8 cellular contexts compared by ENCODE assay signal in genomic region chrX:13938053-13938765, GRCh38.
DNase-seq lines count a peak whose midpoint lies in the region; ATAC-seq, FAIRE-seq and TF ChIP-seq lines count a peak whose summit lies in the region.

No MANE protein-coding gene starts in this region.

- H3K9me2 ChIP-seq in GM23248 (ENCODE audit: insufficient read depth): no peaks in the 10 kb centered on the region

- peaks cover 5% of the 10 kb centered on the region for H3K4me1 Mint-ChIP-seq in activated B cell treated with CpG ODN at 0.5 μM for 24 hours

- H3K27me3 ChIP-seq in A673 (replicated peaks; ENCODE audit: insufficient read depth, low read depth, low read length, poor library complexity) (peaks cover 54% of the 10 kb centered on the region), GM23248 (replicated peaks; ENCODE audit: insufficient read depth) (peaks cover 6% of the 10 kb centered on the region), neutrophil (peaks cover 51% of the 10 kb centered on the region)

- H3K27me3 Mint-ChIP-seq in activated B cell treated with CpG ODN at 0.5 μM for 24 hours: peaks cover 14% of the 10 kb centered on the region

- no peak for FAIRE-seq in GM19239 (lab: Jason Lieb, UNC)

- H3K4me3 ChIP-seq in A673 (ENCODE audit: low read depth, low read length, poor library complexity, severe bottlenecking) (peak overlapping the region; percentile 54), GM23248 (peak overlapping the region; percentile 49), fibroblast of the aortic adventitia (ENCODE audit: low read depth, low read length) (peak overlapping the region; percentile 55), neutrophil (ENCODE audit: low read depth in 1 of 2, low read length in 1 of 2) (peak overlapping the region; percentile 27 to 44)

- WGBS in GM23248 (ENCODE audit: low coverage in 1 of 2, low lambda C conversion rate in 2 of 2, missing lambda C conversion rate in 2 of 2), 2 experiments: 1 to 3% methylated on average over 11 to 27 of the region's 83 CpGs

- no peaks in the 10 kb centered on the region for H3K9me3 Mint-ChIP-seq in activated B cell treated with CpG ODN at 0.5 μM for 24 hours

- no TSS peak for BruUV-seq in A673 (replicated peaks; lab: Mats Ljungman, UMichigan)

- no peaks in the 10 kb centered on the region for H4K20me1 ChIP-seq in GM23248 (ENCODE audit: insufficient read depth)

- peak overlapping the region; percentile 72 for H3K4me3 Mint-ChIP-seq in activated B cell treated with CpG ODN at 0.5 μM for 24 hours

- H3K9me3 ChIP-seq in A673 (ENCODE audit: low read depth, low read length, poor library complexity, severe bottlenecking) (no peaks in the 10 kb centered on the region), GM23248 (ENCODE audit: low read depth) (no peaks in the 10 kb centered on the region), neutrophil (no peaks in the 10 kb centered on the region)

- H3K4me1 ChIP-seq in A673 (ENCODE audit: insufficient read depth, low read length, poor library complexity, severe bottlenecking) (no peaks in the 10 kb centered on the region), GM23248 (ENCODE audit: insufficient read depth) (no peaks in the 10 kb centered on the region), neutrophil (ENCODE audit: control insufficient read depth in 1 of 2, insufficient read depth in 1 of 2, low read depth in 1 of 2, low read length in 1 of 2) (peaks cover 8% of the 10 kb centered on the region in 2 experiments)

- in situ Hi-C loops in GM23248 (cut with MboI): no loop called here

- H3K27ac ChIP-seq in A673 (ENCODE audit: low read depth, low read length, poor library complexity, severe bottlenecking) (no peak overlapping the region), GM23248 (no peak overlapping the region), neutrophil (no peak overlapping the region)

- no peak overlapping the region for H3K9ac ChIP-seq in GM23248

- no peaks in the 10 kb centered on the region for H3K79me2 ChIP-seq in GM23248 (ENCODE audit: insufficient read depth)

- intact Hi-C loops in A673 (cut with micrococcal nuclease; ENCODE audit: unreplicated experiment) (no loop called here), activated B cell treated with CpG ODN at 0.5 μM for 24 hours (cut with micrococcal nuclease) (no loop called here)

- peak; percentile 11 for DNase-seq in A673 (ENCODE audit: low spot score)
- peak; percentile 32 for DNase-seq in GM23248
- peak; percentile 16 for DNase-seq in activated B cell treated with CpG ODN at 0.5 μM for 24 hours
- no peak for DNase-seq in fibroblast of the aortic adventitia (ENCODE audit: low read depth)
- no peak for DNase-seq in GM19239 (ENCODE audit: insufficient read length, low spot score)
- no peak for DNase-seq in superior temporal gyrus (ENCODE audit: extremely low spot score)
- no peak for DNase-seq in foreskin melanocyte

- H3K36me3 ChIP-seq in A673 (ENCODE audit: insufficient read depth, low read length, poor library complexity, severe bottlenecking): no peaks in the 10 kb centered on the region
- no peaks in the 10 kb centered on the region for H3K36me3 ChIP-seq in GM23248 (ENCODE audit: low read depth)
- no peaks in the 10 kb centered on the region for H3K36me3 ChIP-seq in neutrophil

- POLR2A ChIA-PET in A673 (lab: Charles Lee; ENCODE audit: low non-redundant PET): no interaction called here
- POLR2A ChIA-PET in activated B cell treated with CpG ODN at 0.5 μM for 24 hours (lab: Charles Lee): no interaction called here

- CTCF ChIA-PET in A673 (lab: Charles Lee): interaction anchor here (0.6 to 0.7 kb wide), 2 partner anchors 97 to 428 kb away, joined by 3 to 4 read pairs; no protein-coding TSS in a partner anchor
- CTCF ChIA-PET in activated B cell treated with CpG ODN at 0.5 μM for 24 hours (lab: Charles Lee): no interaction called here

- H3K36me3 Mint-ChIP-seq in activated B cell treated with CpG ODN at 0.5 μM for 24 hours (ENCODE audit: low read depth): no peaks in the 10 kb centered on the region

- no peak overlapping the region for H2AFZ ChIP-seq in GM23248

- H3K27ac Mint-ChIP-seq in activated B cell treated with CpG ODN at 0.5 μM for 24 hours: no peak overlapping the region

- no peak for TF ChIP-seq CTCF in A673 (conservative IDR thresholded peaks at IDR 0.05; ENCODE audit: low read depth, low read length)
- no peak for TF ChIP-seq CTCF in activated B cell treated with CpG ODN at 0.5 μM for 24 hours (IDR thresholded peaks at IDR 0.05)
- TF ChIP-seq CTCF in fibroblast of the aortic adventitia (IDR thresholded peaks at IDR 0.05; ENCODE audit: insufficient read depth, low read length): no peak
- no peak for TF ChIP-seq CTCF in neutrophil (IDR thresholded peaks at IDR 0.05)

- peak; percentile 57 for ATAC-seq in activated B cell treated with CpG ODN at 0.5 μM for 24 hours (ENCODE audit: low read depth)

- H3F3A ChIP-seq in GM23248 (ENCODE audit: insufficient read depth): no peaks in the 10 kb centered on the region

- peak overlapping the region; percentile 35 for H3K4me2 ChIP-seq in GM23248 (ENCODE audit: unreplicated experiment)

Comparison
In these comparisons a context has a peak if more than half of its experiments do, and no peak if none do; other contexts are left out.
1. DNase-seq: peak in A673 (single experiment), GM23248 (single experiment) and activated B cell treated with CpG ODN at 0.5 μM for 24 hours (single experiment); none in fibroblast of the aortic adventitia (single experiment), GM19239 (single experiment), superior temporal gyrus (single experiment) and foreskin melanocyte (single experiment).
2. Peak in every context shown above with its lines, with median percentiles within 50 percentile points of each other: H3K4me3 ChIP-seq.